8 cellular contexts compared by ENCODE assay signal in genomic region chr3:191329654-191330308, GRCh38. TPM values are rescaled to one million over a fixed set of nuclear protein-coding genes. Genes with fewer than 3 reads are reported as not detected.
DNase-seq lines count a peak whose midpoint lies in the region; ATAC-seq and TF ChIP-seq lines count a peak whose summit lies in the region.

No MANE protein-coding gene starts in this region.

- peaks cover 50% of the 10 kb centered on the region for H3K4me1 Mint-ChIP-seq in chondrocyte (ENCODE audit: low read depth)

- peak overlapping the region; percentile 98 for H3K27ac Mint-ChIP-seq in chondrocyte (ENCODE audit: unreplicated experiment)

- in situ Hi-C loops in SK-MEL-5 (cut with HindIII; ENCODE audit: low pct_unique_long_range_greater_than_20kb, low sequenced_read_pairs): no loop called here

- ATAC-seq in GM21360 (IDR thresholded peaks at IDR 0.05; ENCODE audit: unreplicated experiment): peak; percentile 35
- ATAC-seq in HG03558 (IDR thresholded peaks at IDR 0.05; ENCODE audit: extremely low read depth, unreplicated experiment): peak; percentile 18
- ATAC-seq in left colon: peak; percentile 80

- DNase-seq in ELF-1 (ENCODE audit: low read depth, low spot score) (peak; percentile 77), SK-MEL-5 (ENCODE audit: low read depth, low spot score) (peak; percentile 35), chondrocyte (ENCODE audit: low spot score) (no peak), left colon (peak; percentile 46 to 72), GM19240 (ENCODE audit: insufficient read length, low spot score) (no peak)
- DNase-seq in stimulated activated naive CD4-positive, alpha-beta T cell treated with Interleukin-2 at 50 U/mL for 16 hours (lab: John Stamatoyannopoulos, UW): peak; percentile 3

- no peaks in the 10 kb centered on the region for H3K27me3 Mint-ChIP-seq in chondrocyte (ENCODE audit: low read depth)

- no peak for TF ChIP-seq CTCF in chondrocyte (IDR thresholded peaks at IDR 0.05)

- H3K36me3 Mint-ChIP-seq in chondrocyte (ENCODE audit: low read depth): no peaks in the 10 kb centered on the region

- intact Hi-C loops in left colon (cut with DNase I, micrococcal nuclease): no loop called here

- no peaks in the 10 kb centered on the region for H3K9me3 Mint-ChIP-seq in chondrocyte (ENCODE audit: low read depth)

- H3K4me3 Mint-ChIP-seq in chondrocyte (ENCODE audit: unreplicated experiment): peak overlapping the region; percentile 89

RNA-seq across cellular contexts. Expression of gene UTS2B, which starts 0.5 kb away (rescaled TPM):
- 0.37 and 0.75 TPM in 2 replicates for total RNA-seq in SK-MEL-5 (2014; rRNA removed; shearing (Covaris generic))
- polyA plus RNA-seq in SK-MEL-5 (2015; cell fraction: cytosol; rRNA removed): 0.39 and 0.52 TPM in 2 replicates
- polyA plus RNA-seq in SK-MEL-5 (2015; cell fraction: nucleus; rRNA removed): 0.42 and 1.4 TPM in 2 replicates
- total RNA-seq in chondrocyte (0.17 to 0.44 TPM in 2 of 3 replicates, not detected in the other), left colon (not detected)

RNA-seq across cellular contexts. Expression of gene CCDC50, which starts 0.6 kb away (rescaled TPM):
- 118 and 124 TPM in 2 replicates for total RNA-seq in SK-MEL-5 (2014; rRNA removed; shearing (Covaris generic))
- 113 and 120 TPM in 2 replicates for polyA plus RNA-seq in SK-MEL-5 (2015; cell fraction: cytosol; rRNA removed)
- 69.0 and 69.5 TPM in 2 replicates for polyA plus RNA-seq in SK-MEL-5 (2015; cell fraction: nucleus; rRNA removed)
- total RNA-seq in chondrocyte (54.5 to 63.9 TPM (median 55.9 TPM) in 3 replicates), left colon (10 to 100 TPM; 46.5 to 53.7 TPM)

Comparison
In these comparisons a context has a peak if more than half of its experiments do, and no peak if none do; other contexts are left out.
1. DNase-seq: peak in ELF-1 (single experiment), SK-MEL-5 (single experiment), left colon (2 of 2) and stimulated activated naive CD4-positive, alpha-beta T cell treated with Interleukin-2 at 50 U/mL for 16 hours (single experiment); none in chondrocyte (single experiment) and GM19240 (single experiment).
2. ATAC-seq: peak in every context shown above with its lines; median percentile 80 in left colon; 35 in GM21360; 18 in HG03558.